In the genomic region with DNA sequence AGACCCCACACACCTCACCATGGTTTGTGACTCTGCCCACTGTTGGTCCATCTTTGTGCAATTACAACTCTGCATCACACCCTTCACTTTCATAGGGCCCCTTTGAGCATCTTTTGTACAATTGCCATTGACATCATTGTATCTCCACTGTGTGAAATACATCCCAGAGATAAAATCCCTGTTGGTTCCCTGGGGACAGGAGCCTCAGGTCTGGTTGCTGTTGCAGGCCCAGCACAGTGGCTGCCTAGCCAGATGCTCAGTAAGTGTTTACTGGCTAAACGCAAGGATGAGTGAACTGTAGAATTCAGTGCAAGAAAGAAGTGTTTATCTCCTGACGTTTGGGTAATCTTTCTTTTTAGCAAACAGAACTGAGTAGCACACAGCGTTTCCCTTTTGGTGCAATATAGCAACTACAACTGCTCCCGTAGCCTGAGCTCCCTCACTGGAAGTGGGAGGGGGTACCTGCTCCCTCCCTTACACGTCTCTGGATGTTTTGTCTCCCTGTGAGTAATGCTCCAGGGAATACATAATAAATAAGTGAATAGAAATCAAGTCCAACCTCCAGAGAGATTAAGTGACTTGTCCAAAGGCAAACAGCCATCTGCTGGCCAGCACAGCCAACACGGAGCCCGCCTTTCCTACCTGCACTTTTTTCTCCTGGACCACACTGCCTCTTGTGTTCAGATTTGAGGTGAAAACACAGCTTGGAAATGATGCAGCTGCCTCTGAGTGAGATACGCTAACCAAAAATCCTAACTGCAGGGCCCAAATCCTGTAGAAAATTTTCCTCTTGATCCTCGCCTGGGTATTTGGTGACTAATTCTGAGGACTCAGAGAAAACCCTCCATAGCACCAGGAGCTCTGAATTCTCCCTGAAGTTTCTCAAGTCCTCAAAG, we compare ENCODE assay signal across 1 cellular context.
TF ChIP-seq lines count a peak whose summit lies in the region.

No MANE protein-coding gene starts in this region.

TF ChIP-seq in HCT116, 20 proteins besides CTCF, POLR2A, EP300 and RAD21 (continued from another document):
- no peak for TF ChIP-seq TCF7L2 (IDR thresholded peaks at IDR 0.05; ENCODE audit: borderline replicate concordance, extremely low read depth, insufficient read depth, insufficient read length)
- no peak for TF ChIP-seq MAX (IDR thresholded peaks at IDR 0.05)
- no peak for TF ChIP-seq SIN3A (IDR thresholded peaks at IDR 0.05; ENCODE audit: low read depth)
- TF ChIP-seq CBX3 (IDR thresholded peaks at IDR 0.05; ENCODE audit: low read depth): no peak
- no peak for TF ChIP-seq EZH2phosphoT487 (IDR thresholded peaks at IDR 0.05; ENCODE audit: borderline replicate concordance)
